8 cellular contexts compared by ENCODE assay signal in the genomic region with DNA sequence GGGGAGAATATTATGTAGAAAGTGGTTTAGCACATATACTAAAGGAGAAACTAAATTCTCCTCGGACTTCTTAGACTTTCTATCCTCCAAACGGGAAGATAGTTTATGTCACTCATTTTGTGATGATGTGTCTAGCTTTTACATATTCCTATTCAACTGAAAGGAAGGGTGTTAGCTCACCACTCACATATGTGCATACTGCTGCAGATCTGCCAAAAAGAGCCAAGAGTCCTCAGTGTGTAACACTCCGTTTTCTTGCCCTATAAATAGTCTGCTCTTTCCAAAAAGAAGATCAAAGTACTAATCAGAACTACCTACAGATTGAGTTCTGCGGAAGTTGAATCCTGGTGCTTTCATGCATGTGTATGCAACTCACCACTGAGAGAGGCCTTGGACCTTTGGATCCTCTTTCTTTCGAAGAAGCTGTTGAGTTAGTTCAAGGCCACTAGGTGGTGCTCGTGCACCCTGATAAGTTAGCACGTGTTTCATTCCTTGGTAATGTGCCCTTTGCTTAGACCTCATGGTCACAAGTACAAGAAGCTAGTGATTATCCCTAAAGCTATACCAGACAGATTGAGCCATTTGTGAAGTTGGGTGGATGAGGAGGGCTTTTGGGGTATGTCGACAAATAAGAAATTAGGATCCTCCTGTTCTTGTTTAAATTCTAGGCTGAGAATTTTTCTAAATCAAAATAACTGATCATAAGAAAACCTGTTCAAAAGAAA. TPM values are rescaled to one million over a fixed set of nuclear protein-coding genes. Genes with fewer than 3 reads are reported as not detected.
DNase-seq lines count a peak whose midpoint lies in the region; ATAC-seq and TF ChIP-seq lines count a peak whose summit lies in the region.

No MANE protein-coding gene starts in this region.

- ATAC-seq in HG02623 (IDR thresholded peaks at IDR 0.05; ENCODE audit: unreplicated experiment) (peak; percentile 92), SK-N-SH treated with all-trans-retinoic acid at 6 μM for 48 hours (peak; percentile 99)

- intact Hi-C loops in posterior cingulate gyrus (cut with DNase I): loop anchor here (1.0 kb wide), 1 partner anchor 166 kb away; no protein-coding TSS in a partner anchor
- intact Hi-C loops in uterus (cut with DNase I; ENCODE audit: low total_unique reads): no loop called here

- H3K4me3 ChIP-seq in uterus: no peak overlapping the region

- peaks cover 19% of the 10 kb centered on the region for H3K4me1 Mint-ChIP-seq in glutamatergic neuron (ENCODE audit: low read depth, unreplicated experiment)

- H3K36me3 Mint-ChIP-seq in glutamatergic neuron (ENCODE audit: unreplicated experiment): no peaks in the 10 kb centered on the region

- H3K36me3 ChIP-seq in uterus: no peaks in the 10 kb centered on the region

- TF ChIP-seq CTCF in GM12873 (IDR thresholded peaks at IDR 0.05; ENCODE audit: insufficient read depth, low read depth, low read length, missing control alignments) (peak; percentile 87), glutamatergic neuron (IDR thresholded peaks at IDR 0.05; ENCODE audit: partially characterized antibody, unreplicated experiment) (peak; percentile 92), uterus (IDR thresholded peaks at IDR 0.05) (peak; percentile 74 to 90 (median 82))

- H3K27me3 ChIP-seq in uterus: no peaks in the 10 kb centered on the region

- no peaks in the 10 kb centered on the region for H3K27me3 Mint-ChIP-seq in glutamatergic neuron (ENCODE audit: unreplicated experiment)

- no peaks in the 10 kb centered on the region for H3K4me1 ChIP-seq in uterus

- H3K4me3 Mint-ChIP-seq in glutamatergic neuron (ENCODE audit: unreplicated experiment): no peak overlapping the region

- DNase-seq in NCI-H1105 (lab: John Stamatoyannopoulos, UW) (peak; percentile 75), glutamatergic neuron (peak; percentile 72), posterior cingulate gyrus (peak; percentile 33 to 93 (median 78)), uterus (peak; percentile 75 to 84)
- DNase-seq in activated naive CD4-positive, alpha-beta T cell treated with anti-CD3 and anti-CD28 coated beads, Interleukin-2, amount 50 U/mL, for 16 hours: peak; percentile 74

- H3K9me3 ChIP-seq in uterus: no peaks in the 10 kb centered on the region

- peaks cover 2% of the 10 kb centered on the region for H3K9me3 Mint-ChIP-seq in glutamatergic neuron (ENCODE audit: unreplicated experiment)

- no peak for TF ChIP-seq POLR2A in uterus (IDR thresholded peaks at IDR 0.05)

- peak overlapping the region; percentile 22 for H3K27ac Mint-ChIP-seq in glutamatergic neuron (ENCODE audit: unreplicated experiment)

- no peak overlapping the region for H3K27ac ChIP-seq in uterus

TF ChIP-seq in SK-N-SH treated with all-trans-retinoic acid at 6 μM for 48 hours, 23 proteins besides CTCF, POLR2A, EP300 and RAD21:
- TF ChIP-seq, protein P1, sequence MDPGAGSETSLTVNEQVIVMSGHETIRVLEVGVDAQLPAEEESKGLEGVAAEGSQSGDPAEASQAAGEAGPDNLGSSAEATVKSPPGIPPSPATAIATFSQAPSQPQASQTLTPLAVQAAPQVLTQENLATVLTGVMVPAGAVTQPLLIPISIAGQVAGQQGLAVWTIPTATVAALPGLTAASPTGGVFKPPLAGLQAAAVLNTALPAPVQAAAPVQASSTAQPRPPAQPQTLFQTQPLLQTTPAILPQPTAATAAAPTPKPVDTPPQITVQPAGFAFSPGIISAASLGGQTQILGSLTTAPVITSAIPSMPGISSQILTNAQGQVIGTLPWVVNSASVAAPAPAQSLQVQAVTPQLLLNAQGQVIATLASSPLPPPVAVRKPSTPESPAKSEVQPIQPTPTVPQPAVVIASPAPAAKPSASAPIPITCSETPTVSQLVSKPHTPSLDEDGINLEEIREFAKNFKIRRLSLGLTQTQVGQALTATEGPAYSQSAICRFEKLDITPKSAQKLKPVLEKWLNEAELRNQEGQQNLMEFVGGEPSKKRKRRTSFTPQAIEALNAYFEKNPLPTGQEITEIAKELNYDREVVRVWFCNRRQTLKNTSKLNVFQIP (CRISPR knock-in tag; IDR thresholded peaks at IDR 0.05; ENCODE audit: borderline replicate concordance, low read depth): no peak
- no peak for TF ChIP-seq ZFP30 (CRISPR knock-in tag; IDR thresholded peaks at IDR 0.05)
- peak; percentile 82; the same call in 1 of the 2 replicates for TF ChIP-seq ZNF70 (CRISPR knock-in tag; IDR thresholded peaks at IDR 0.05)
TF ChIP-seq in SK-N-SH treated with all-trans-retinoic acid at 6 μM for 48 hours: peak in this region for 1.

RNA-seq across cellular contexts. Expression of a gene that starts 14.1 kb away (rescaled TPM):
- total RNA-seq in glutamatergic neuron (ENCODE audit: unreplicated experiment) (43.6 TPM), uterus (10 to 100 TPM; 16.8 to 54.2 (median 41.7) TPM)

RNA-seq across cellular contexts. Expression of a gene that starts 43.1 kb away (rescaled TPM):
- total RNA-seq in glutamatergic neuron (ENCODE audit: unreplicated experiment): 69.9 TPM
- total RNA-seq in uterus: 10 to 100 TPM in 3 of 4 donors, 1 to 10 TPM in 1; 7.4 to 31.1 (median 17.6) TPM
